In the genomic region with DNA sequence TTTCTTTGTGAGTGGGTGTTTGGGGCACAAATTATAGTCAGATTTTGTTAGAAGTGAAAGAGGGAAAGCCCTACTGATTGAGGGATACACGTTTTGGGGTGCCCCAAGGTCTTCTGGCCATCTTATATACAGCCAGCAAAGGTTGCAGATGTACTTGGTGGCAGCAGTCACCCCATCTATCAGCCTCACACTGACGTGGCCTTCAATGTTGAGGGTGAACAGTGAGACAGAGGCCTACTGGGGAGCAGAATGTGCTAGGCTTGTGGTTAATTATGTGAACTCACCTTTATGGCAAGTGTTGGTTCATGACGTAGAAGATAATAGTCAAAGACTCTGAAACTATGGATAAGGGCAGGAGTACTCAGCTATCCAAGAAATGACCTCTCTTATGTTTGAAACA, we compare ENCODE assay signal across 20 cellular contexts.
DNase-seq lines count a peak whose midpoint lies in the region; ATAC-seq, FAIRE-seq and TF ChIP-seq lines count a peak whose summit lies in the region.
"Had no signal": no experiment of that assay in that cellular context is flagged by ENCODE, and none has a peak within 500 bp of the region (broad histone marks: within the 10 kb centered on the region; RNA-seq: fewer than 3 reads in every experiment).

No MANE protein-coding gene starts in this region.

- 77% methylated on average over 3 of the region's 3 CpGs for WGBS in hepatocyte (ENCODE audit: low lambda C conversion rate, missing lambda C conversion rate)
- WGBS in pancreas, 2 donors: 71 to 82% methylated on average over 3 of the region's 3 CpGs

- no peak overlapping the region for H2AFZ ChIP-seq in hepatocyte
- H2AFZ ChIP-seq: GM23248 had no signal

- peaks cover 0 to 1% (median 0%) of the 10 kb centered on the region in 7 donors for H3K9me3 Mint-ChIP-seq in CD4-positive, CD25-positive, alpha-beta regulatory T cell
- no peaks in the 10 kb centered on the region for H3K9me3 Mint-ChIP-seq in Caco-2 (ENCODE audit: unreplicated experiment)
- H3K9me3 Mint-ChIP-seq: CD4-positive, alpha-beta T cell had no signal

- no peak overlapping the region for H3K27ac ChIP-seq in CD4-positive, CD25-positive, alpha-beta regulatory T cell (ENCODE audit: insufficient read depth, low read length, poor library complexity, severe bottlenecking)
- peak overlapping the region; percentile 30; the same call in 1 of the 2 replicates for H3K27ac ChIP-seq in VCaP
- H3K27ac ChIP-seq in hepatocyte: peak overlapping the region; percentile 5
- no peak overlapping the region for H3K27ac ChIP-seq in caudate nucleus (ENCODE audit: low read depth, low read length)
- H3K27ac ChIP-seq in pancreas: no peak overlapping the region
- H3K27ac ChIP-seq: GM23248 had no signal

- H3K36me3 ChIP-seq in CD4-positive, CD25-positive, alpha-beta regulatory T cell (ENCODE audit: control insufficient read depth, insufficient read depth, low read length): no peaks in the 10 kb centered on the region
- H3K36me3 ChIP-seq in Caco-2 (ENCODE audit: control insufficient read depth, insufficient read depth, low read length) (peaks cover 1% of the 10 kb centered on the region; the same call in 1 of the 2 replicates), hepatocyte (replicated peaks; ENCODE audit: insufficient read depth, low read depth) (no peaks in the 10 kb centered on the region), pancreas (no peaks in the 10 kb centered on the region)
- H3K36me3 ChIP-seq: BE2C had no signal

- DNase-seq in CD4-positive, CD25-positive, alpha-beta regulatory T cell: no peak
- DNase-seq in Caco-2: no peak
- no peak for DNase-seq in hepatocyte (ENCODE audit: low spot score)
- no peak for DNase-seq in caudate nucleus (lab: John Stamatoyannopoulos, UW)
- no peak for DNase-seq in pancreas
- DNase-seq in stimulated activated CD8-positive, alpha-beta memory T cell treated with anti-CD3 and anti-CD28 coated beads, Interleukin-4, amount 100 ng/mL, for 48 hours: no peak
- no peak for DNase-seq in NCI-H187 treated with DMSO at 0.1 percent for 48 hours (lab: John Stamatoyannopoulos, UW)
- DNase-seq: ACHN; BE2C; C1 segment of cervical spinal cord; CD4-positive, alpha-beta T cell; DMS79 treated with DMSO at 0.1 percent for 48 hours; GF-D8; GM23248; HCEC 1CT; KG1 had no signal

- no peak overlapping the region for H3K4me3 ChIP-seq in CD4-positive, CD25-positive, alpha-beta regulatory T cell (ENCODE audit: low read depth, low read length)
- H3K4me3 ChIP-seq in Caco-2 (ENCODE audit: low read depth, low read length) (no peak overlapping the region), hepatocyte (no peak overlapping the region), pancreas (no peak overlapping the region)
- H3K4me3 ChIP-seq: GM23248 had no signal

- no peaks in the 10 kb centered on the region for H3K4me1 ChIP-seq in CD4-positive, CD25-positive, alpha-beta regulatory T cell (ENCODE audit: control insufficient read depth, insufficient read depth, low read length, poor library complexity, severe bottlenecking)
- H3K4me1 ChIP-seq in Caco-2 (peaks cover 33% of the 10 kb centered on the region), hepatocyte (ENCODE audit: insufficient read depth) (peaks cover 28% of the 10 kb centered on the region), pancreas (peaks cover 12 to 35% (median 34%) of the 10 kb centered on the region in 3 donors)
- H3K4me1 ChIP-seq: BE2C had no signal

- H3K27me3 ChIP-seq in CD4-positive, CD25-positive, alpha-beta regulatory T cell (ENCODE audit: control insufficient read depth, insufficient read depth, low read length): no peaks in the 10 kb centered on the region
- no peaks in the 10 kb centered on the region for H3K27me3 ChIP-seq in Caco-2 (replicated peaks; ENCODE audit: control insufficient read depth, insufficient read depth, low read length)
- no peaks in the 10 kb centered on the region for H3K27me3 ChIP-seq in hepatocyte
- no peaks in the 10 kb centered on the region for H3K27me3 ChIP-seq in pancreas
- H3K27me3 ChIP-seq: BE2C had no signal

- POLR2A ChIA-PET in Caco-2 (lab: Charles Lee): no interaction called here

- ATAC-seq in CD4-positive, CD25-positive, alpha-beta regulatory T cell (ENCODE audit: low read depth in 2 of 2): no peak
- no peak for ATAC-seq in pancreas
- ATAC-seq: HepG2 had no signal

- TF ChIP-seq CTCF in Caco-2 (IDR thresholded peaks at IDR 0.05; ENCODE audit: insufficient read depth in 1 of 2, low read depth in 1 of 2, low read length in 1 of 2, severe bottlenecking in 1 of 2, unreplicated experiment in 1 of 2) (no peak), VCaP (conservative IDR thresholded peaks at IDR 0.05) (no peak), hepatocyte (IDR thresholded peaks at IDR 0.05; ENCODE audit: poor library complexity) (no peak), pancreas (IDR thresholded peaks at IDR 0.05) (no peak)

- no peak for FAIRE-seq in pancreas (lab: Jason Lieb, UNC)
- FAIRE-seq: A204.1, HepG2 had no signal

- H3K4me2 ChIP-seq in hepatocyte: no peak overlapping the region

- H3K9me3 ChIP-seq in CD4-positive, CD25-positive, alpha-beta regulatory T cell (ENCODE audit: control insufficient read depth in 2 of 2, low read length in 2 of 2): no peaks in the 10 kb centered on the region
- H3K9me3 ChIP-seq in Caco-2 (0 out of 2 replicates have a peak, but pooled peaks cover 7% of the 10 kb centered on the region), hepatocyte (ENCODE audit: low read depth) (peaks cover 5% of the 10 kb centered on the region), pancreas (no peaks in the 10 kb centered on the region)
- H3K9me3 ChIP-seq: BE2C had no signal

- no peak overlapping the region for H3K4me3 Mint-ChIP-seq in CD4-positive, CD25-positive, alpha-beta regulatory T cell
- H3K4me3 Mint-ChIP-seq in Caco-2 (ENCODE audit: unreplicated experiment): no peak overlapping the region
- H3K4me3 Mint-ChIP-seq: CD4-positive, alpha-beta T cell had no signal

- peaks cover 7 to 66% (median 27%) of the 10 kb centered on the region in 4 donors for H3K4me1 Mint-ChIP-seq in CD4-positive, CD25-positive, alpha-beta regulatory T cell
- H3K4me1 Mint-ChIP-seq in Caco-2 (ENCODE audit: low read depth, unreplicated experiment): peaks cover 46% of the 10 kb centered on the region

- H4K20me1 ChIP-seq in hepatocyte (ENCODE audit: insufficient read depth, poor library complexity, severe bottlenecking): no peaks in the 10 kb centered on the region

- CTCF ChIA-PET in Caco-2 (lab: Charles Lee): no interaction called here

- no peaks in the 10 kb centered on the region for H3K27me3 Mint-ChIP-seq in CD4-positive, CD25-positive, alpha-beta regulatory T cell
- H3K27me3 Mint-ChIP-seq in Caco-2 (ENCODE audit: insufficient read depth, unreplicated experiment): no peaks in the 10 kb centered on the region
- H3K27me3 Mint-ChIP-seq: CD4-positive, alpha-beta T cell; IgD-negative memory B cell had no signal

- no TSS peak for BruUV-seq in Caco-2 (replicated peaks; lab: Mats Ljungman, UMichigan)

- H3K79me2 ChIP-seq in hepatocyte: peaks cover 30% of the 10 kb centered on the region

- intact Hi-C loops in Caco-2 (cut with micrococcal nuclease; ENCODE audit: unreplicated experiment) (no loop called here), pancreas (cut with DNase I) (no loop called here)

- H3K9me2 ChIP-seq in hepatocyte (replicated peaks; ENCODE audit: insufficient read depth): no peaks in the 10 kb centered on the region

- H3K36me3 Mint-ChIP-seq in CD4-positive, CD25-positive, alpha-beta regulatory T cell: no peaks in the 10 kb centered on the region
- peaks cover 10% of the 10 kb centered on the region for H3K36me3 Mint-ChIP-seq in Caco-2 (ENCODE audit: insufficient read depth, unreplicated experiment)

- peak overlapping the region in 2 of 3 donors; percentile 7 to 26 for H3K27ac Mint-ChIP-seq in CD4-positive, CD25-positive, alpha-beta regulatory T cell
- peak overlapping the region; percentile 49 for H3K27ac Mint-ChIP-seq in Caco-2 (ENCODE audit: unreplicated experiment)
- H3K27ac Mint-ChIP-seq: CD4-positive, alpha-beta T cell; IgD-negative memory B cell had no signal

Comparison
In these comparisons a context has a peak if more than half of its experiments do, and no peak if none do; other contexts are left out.
1. H3K27ac ChIP-seq: peak in VCaP (single experiment) and hepatocyte (single experiment); none in CD4-positive, CD25-positive, alpha-beta regulatory T cell (single experiment), caudate nucleus (single experiment) and pancreas (0 of 4).